In genomic region chr15:75727851-75728715, GRCh38 we compare ENCODE assay signal across 8 cellular contexts. TPM values are rescaled to one million over a fixed set of nuclear protein-coding genes. Genes with fewer than 3 reads are reported as not detected.
DNase-seq lines count a peak whose midpoint lies in the region; ATAC-seq and TF ChIP-seq lines count a peak whose summit lies in the region.

No MANE protein-coding gene starts in this region.

- 66% methylated on average over 17 of the region's 17 CpGs for WGBS in right cardiac atrium

- POLR2A ChIA-PET in AG04449 (lab: Yijun Ruan, JAX) (no interaction called here), RWPE1 (lab: Yijun Ruan, JAX; ENCODE audit: low non-redundant PET) (no interaction called here)

- CTCF ChIA-PET in AG04449 (lab: Yijun Ruan, JAX), result interaction anchor here (0.6 to 4.9 kb wide), 10 partner anchors 10 to 627 kb away, joined by 3 to 59 read pairs (median 4); no protein-coding TSS in a partner anchor
- CTCF ChIA-PET in RWPE1 (lab: Yijun Ruan, JAX), result interaction anchor here (0.5 to 1.3 kb wide), 3 partner anchors 13 to 226 kb away, joined by 3 to 4 read pairs (median 3); no protein-coding TSS in a partner anchor
- CTCF ChIA-PET in activated naive CD4-positive, alpha-beta T cell treated with anti-CD3 and anti-CD28 coated beads for 36 hours (lab: Charles Lee), result interaction anchor here (1.5 to 3.5 kb wide), 3 partner anchors 42 to 411 kb away, joined by 4 to 31 read pairs (median 7); no protein-coding TSS in a partner anchor

- H3K27ac ChIP-seq in GM23338 (ENCODE audit: low read depth) (no peak overlapping the region), RWPE1 (peak overlapping the region; percentile 17), right cardiac atrium (ENCODE audit: low read length) (no peak overlapping the region)

- TF ChIP-seq CTCF in AG04449 (IDR thresholded peaks at IDR 0.05; ENCODE audit: insufficient read depth, low read length, missing control alignments) (peak; percentile 71), GM23338 (conservative IDR thresholded peaks at IDR 0.05; ENCODE audit: low read depth in 2 of 2) (peak; percentile 60 to 92), RWPE1 (conservative IDR thresholded peaks at IDR 0.05; ENCODE audit: low read depth) (peak; percentile 40)

- H3K79me2 ChIP-seq in GM23338 (replicated peaks; ENCODE audit: insufficient read depth), result no peaks in the 10 kb centered on the region

- H3K9me3 ChIP-seq in right cardiac atrium (ENCODE audit: control insufficient read depth, low read length), result no peaks in the 10 kb centered on the region

- H3K4me1 ChIP-seq in GM23338 (ENCODE audit: insufficient read depth) (no peaks in the 10 kb centered on the region), right cardiac atrium (ENCODE audit: control insufficient read depth, insufficient read depth, low read length) (peaks cover 8% of the 10 kb centered on the region)

- H4K20me1 ChIP-seq in GM23338 (replicated peaks; ENCODE audit: insufficient read depth), result no peaks in the 10 kb centered on the region

- no peak overlapping the region for H3K27ac Mint-ChIP-seq in GM23338
- no peak overlapping the region for H3K27ac Mint-ChIP-seq in activated naive CD4-positive, alpha-beta T cell treated with anti-CD3 and anti-CD28 coated beads for 36 hours

- H3K4me3 Mint-ChIP-seq in GM23338, result no peak overlapping the region
- no peak overlapping the region for H3K4me3 Mint-ChIP-seq in activated naive CD4-positive, alpha-beta T cell treated with anti-CD3 and anti-CD28 coated beads for 36 hours

- no peak overlapping the region for H3K4me2 ChIP-seq in GM23338

- no peak overlapping the region for H2AFZ ChIP-seq in GM23338

- ATAC-seq in GM23338 (peak; percentile 77), right cardiac atrium (no peak), GM19467 (IDR thresholded peaks at IDR 0.05; ENCODE audit: unreplicated experiment) (no peak)

- DNase-seq in AG04449 (ENCODE audit: low read depth, low spot score), result no peak
- DNase-seq in GM23338 (ENCODE audit: low spot score), result peak; percentile 83
- DNase-seq in RWPE1 (ENCODE audit: low spot score), result no peak
- peak; percentile 84 for DNase-seq in activated naive CD4-positive, alpha-beta T cell treated with anti-CD3 and anti-CD28 coated beads for 36 hours
- peak in 2 of 3 donors; percentile 84 to 86 for DNase-seq in right cardiac atrium
- peak; percentile 40 to 67 for DNase-seq in stimulated activated CD4-positive, alpha-beta T cell treated with anti-CD3 and anti-CD28 coated beads, Interleukin-15, amount 100 ng/mL, for 48 hours (ENCODE audit: low read depth in 2 of 2)
- no peak for DNase-seq in DMS153 (lab: John Stamatoyannopoulos, UW)

- H3K9me3 Mint-ChIP-seq in GM23338, result no peaks in the 10 kb centered on the region; the same call in 2 of the 3 replicates
- H3K9me3 Mint-ChIP-seq in activated naive CD4-positive, alpha-beta T cell treated with anti-CD3 and anti-CD28 coated beads for 36 hours, result no peaks in the 10 kb centered on the region

- intact Hi-C loops in activated naive CD4-positive, alpha-beta T cell treated with anti-CD3 and anti-CD28 coated beads for 36 hours (cut with micrococcal nuclease), result loop anchor here (1.0 to 10.0 kb wide), 4 partner anchors 74 to 423 kb away; partner anchors contain the start of gene TMEM266
- intact Hi-C loops in right cardiac atrium (cut with DNase I), result loop anchor here in 1 of 4 donors (5.0 kb wide), 1 partner anchor 69 kb away; no protein-coding TSS in a partner anchor

- no peaks in the 10 kb centered on the region for H3F3A ChIP-seq in GM23338 (replicated peaks; ENCODE audit: low read depth)

- peaks cover 26% of the 10 kb centered on the region for H3K27me3 Mint-ChIP-seq in GM23338 (ENCODE audit: insufficient read depth, low read depth, poor library complexity)
- peaks cover 9% of the 10 kb centered on the region for H3K27me3 Mint-ChIP-seq in activated naive CD4-positive, alpha-beta T cell treated with anti-CD3 and anti-CD28 coated beads for 36 hours (ENCODE audit: low read depth)

- H3K4me3 ChIP-seq in AG04449 (ENCODE audit: low read depth, low read length) (no peak overlapping the region), GM23338 (no peak overlapping the region), right cardiac atrium (ENCODE audit: low read length) (no peak overlapping the region)

- no peaks in the 10 kb centered on the region for H3K9me2 ChIP-seq in GM23338 (ENCODE audit: insufficient read depth)

- H3K36me3 Mint-ChIP-seq in GM23338 (ENCODE audit: low read depth), result no peaks in the 10 kb centered on the region; the same call in 2 of the 3 replicates
- no peaks in the 10 kb centered on the region for H3K36me3 Mint-ChIP-seq in activated naive CD4-positive, alpha-beta T cell treated with anti-CD3 and anti-CD28 coated beads for 36 hours (ENCODE audit: low read depth)

- H3K4me1 Mint-ChIP-seq in GM23338, result peaks cover 21% of the 10 kb centered on the region
- peaks cover 14% of the 10 kb centered on the region for H3K4me1 Mint-ChIP-seq in activated naive CD4-positive, alpha-beta T cell treated with anti-CD3 and anti-CD28 coated beads for 36 hours (ENCODE audit: low read depth)

- H3K27me3 ChIP-seq in GM23338 (ENCODE audit: insufficient read depth) (no peaks in the 10 kb centered on the region), right cardiac atrium (ENCODE audit: control insufficient read depth, insufficient read depth) (no peaks in the 10 kb centered on the region)

- no peaks in the 10 kb centered on the region for H3K36me3 ChIP-seq in GM23338 (ENCODE audit: insufficient read depth)

TF ChIP-seq in GM23338, 12 proteins besides CTCF, POLR2A, EP300 and RAD21 (continues in another document):
- TF ChIP-seq JUNB (IDR thresholded peaks at IDR 0.05; ENCODE audit: unreplicated experiment), result no peak
- TF ChIP-seq REST (IDR thresholded peaks at IDR 0.05; ENCODE audit: unreplicated experiment), result no peak
- TF ChIP-seq POLR2AphosphoS5 (IDR thresholded peaks at IDR 0.05; ENCODE audit: low read depth), result no peak
- TF ChIP-seq EZH2phosphoT487 (IDR thresholded peaks at IDR 0.05; ENCODE audit: unreplicated experiment), result no peak

RNA-seq across cellular contexts. Expression of gene CSPG4, which starts 15.4 kb away (rescaled TPM):
- 3.6 and 4.0 TPM in 2 replicates for total RNA-seq in GM23338 (2014; rRNA removed; shearing (Covaris generic))
- 0.27 and 0.33 TPM in 2 replicates for polyA plus RNA-seq in GM23338 (2016; fragmentation: Nextera tagmentation; extraction: Ambion mirVana)
- not detected for total RNA-seq in activated naive CD4-positive, alpha-beta T cell treated with anti-CD3 and anti-CD28 coated beads for 36 hours
- total RNA-seq in right cardiac atrium, result 10 to 100 TPM; 10.1 to 48.9 (median 16.2) TPM
- 11.5 TPM for polyA plus RNA-seq in right cardiac atrium

Comparison
In these comparisons a context has a peak if more than half of its experiments do, and no peak if none do; other contexts are left out.
1. DNase-seq: peak in GM23338 (single experiment), activated naive CD4-positive, alpha-beta T cell treated with anti-CD3 and anti-CD28 coated beads for 36 hours (single experiment), right cardiac atrium (2 of 3) and stimulated activated CD4-positive, alpha-beta T cell treated with anti-CD3 and anti-CD28 coated beads, Interleukin-15, amount 100 ng/mL, for 48 hours (2 of 2); none in AG04449 (single experiment), RWPE1 (single experiment) and DMS153 (single experiment).
2. Peak in every context shown above with its lines, with median percentiles within 50 percentile points of each other: CTCF ChIP-seq.